In genomic region chr17:46276728-46277479, GRCh38 we compare ENCODE assay signal across 8 cellular contexts. TPM values are rescaled to one million over a fixed set of nuclear protein-coding genes. Genes with fewer than 3 reads are reported as not detected.
DNase-seq lines count a peak whose midpoint lies in the region; ATAC-seq and TF ChIP-seq lines count a peak whose summit lies in the region.
"Not testable (repeated sequence)": the region's sequence is repeated elsewhere in the genome, so short reads cannot be mapped to it uniquely, and the experiment has no call there.

No MANE protein-coding gene starts in this region.

- not testable (repeated sequence) for H3K4me2 ChIP-seq in neural progenitor cell

- not testable (repeated sequence) for H4K20me1 ChIP-seq in neural progenitor cell (ENCODE audit: low read depth)

- TF ChIP-seq CTCF in HEK293 (tag by site-specific recombination; IDR thresholded peaks at IDR 0.05); neural progenitor cell (IDR thresholded peaks at IDR 0.05): not testable (repeated sequence)

- not testable (repeated sequence) for H3K36me3 ChIP-seq in HEK293 (ENCODE audit: control insufficient read depth in 2 of 2, insufficient read depth in 1 of 2, low read length in 2 of 2); neural progenitor cell

- DNase-seq in COLO668 (lab: John Stamatoyannopoulos, UW; ENCODE audit: unreplicated experiment), result peak; percentile 36
- DNase-seq in NCI-H146 (lab: John Stamatoyannopoulos, UW), result peak; percentile 51
- DNase-seq in NCI-H526 treated with DMSO at 0.1 percent for 48 hours (lab: John Stamatoyannopoulos, UW), result peak; percentile 62
- DNase-seq in SHP77 treated with DMSO at 0.1 percent for 48 hours (lab: John Stamatoyannopoulos, UW), result peak; percentile 89
- not testable (repeated sequence) for DNase-seq in central memory CD8-positive, alpha-beta T cell (ENCODE audit: low spot score in 2 of 2); neural progenitor cell (ENCODE audit: low spot score)
- DNase-seq in islet precursor cell, result peak; percentile 73

- not testable (repeated sequence) for ATAC-seq in central memory CD8-positive, alpha-beta T cell (replicated peaks; ENCODE audit: extremely low read depth, poor library complexity, severe bottlenecking)

- H3K4me1 ChIP-seq in HEK293 (ENCODE audit: control insufficient read depth, insufficient read depth, low read length); neural progenitor cell: not testable (repeated sequence)

- H3K4me1 Mint-ChIP-seq in central memory CD8-positive, alpha-beta T cell, result peaks cover 15% of the 10 kb centered on the region
- H3K4me1 Mint-ChIP-seq in neural progenitor cell, result not testable (repeated sequence)

- not testable (repeated sequence) for H3K9me3 ChIP-seq in HEK293 (ENCODE audit: control insufficient read depth, insufficient read depth, low read depth, low read length); neural progenitor cell (ENCODE audit: low read depth)

- H3K79me2 ChIP-seq in neural progenitor cell (ENCODE audit: low read depth), result not testable (repeated sequence)

- not testable (repeated sequence) for H3K4me3 ChIP-seq in HEK293 (ENCODE audit: low read depth, low read length); neural progenitor cell

- H3K27ac Mint-ChIP-seq in central memory CD8-positive, alpha-beta T cell (ENCODE audit: low read depth), result peak overlapping the region; percentile 68
- H3K27ac Mint-ChIP-seq in neural progenitor cell, result peak overlapping the region; percentile 20

- H2AFZ ChIP-seq in neural progenitor cell (replicated peaks), result not testable (repeated sequence)

- H3K9me3 Mint-ChIP-seq in central memory CD8-positive, alpha-beta T cell; neural progenitor cell: not testable (repeated sequence)

- CTCF ChIA-PET in HEK293 (lab: Yijun Ruan, JAX), result interaction anchor here (0.6 to 2.4 kb wide), 3 partner anchors 10 to 68 kb away, joined by 5 to 14 read pairs (median 6); no protein-coding TSS in a partner anchor

- H3K36me3 Mint-ChIP-seq in central memory CD8-positive, alpha-beta T cell (ENCODE audit: insufficient read depth); neural progenitor cell: not testable (repeated sequence)

- not testable (repeated sequence) for H3K27me3 Mint-ChIP-seq in central memory CD8-positive, alpha-beta T cell; neural progenitor cell (ENCODE audit: insufficient read depth, low read depth)

- H3K27me3 ChIP-seq in neural progenitor cell, result peaks cover 16% of the 10 kb centered on the region

- H3F3A ChIP-seq in neural progenitor cell (ENCODE audit: low read depth), result not testable (repeated sequence)

- not testable (repeated sequence) for H3K4me3 Mint-ChIP-seq in central memory CD8-positive, alpha-beta T cell; neural progenitor cell

- H3K27ac ChIP-seq in HEK293 (ENCODE audit: extremely low read depth, low read depth, low read length); neural progenitor cell: not testable (repeated sequence)

- not testable (repeated sequence) for H3K9ac ChIP-seq in neural progenitor cell

- POLR2A ChIA-PET in HEK293 (lab: Yijun Ruan, JAX), result not testable (repeated sequence)

TF ChIP-seq in HEK293, 187 proteins besides CTCF, POLR2A, EP300 and RAD21:
- TF ChIP-seq ZNF362 (tag by site-specific recombination; IDR thresholded peaks at IDR 0.05) (peak; percentile 69; the same call in 1 of the 2 replicates), ZNF335 (tag by site-specific recombination; conservative IDR thresholded peaks at IDR 0.05) (peak; percentile 51; the same call in 1 of the 2 replicates)

RNA-seq across cellular contexts. Expression of gene LRRC37A, which starts 18.0 kb away (rescaled TPM):
- 5.4 and 7.9 TPM in 2 replicates for total RNA-seq in neural progenitor cell (ENCODE audit: low replicate concordance)
